ENCODE assay signal across 11 cellular contexts in genomic region chr22:30445438-30445936, GRCh38. TPM values are rescaled to one million over a fixed set of nuclear protein-coding genes. Genes with fewer than 3 reads are reported as not detected.
DNase-seq lines count a peak whose midpoint lies in the region; ATAC-seq and TF ChIP-seq lines count a peak whose summit lies in the region.
"Had no signal": no experiment of that assay in that cellular context is flagged by ENCODE, and none has a peak within 500 bp of the region (broad histone marks: within the 10 kb centered on the region; RNA-seq: fewer than 3 reads in every experiment).

No MANE protein-coding gene starts in this region.

- ATAC-seq in IMR-90 (ENCODE audit: low read depth) (peak; percentile 50), right lobe of liver (peak in 3 of 4 donors; percentile 39 to 67 (median 51)), foreskin keratinocyte (no peak), HG02885 (IDR thresholded peaks at IDR 0.05; ENCODE audit: poor library complexity, unreplicated experiment) (no peak)

- H3K4me1 ChIP-seq in IMR-90 (ENCODE audit: control insufficient read depth, insufficient read depth, low read length) (peaks cover 5% of the 10 kb centered on the region; the same call in 1 of the 2 replicates), right lobe of liver (peaks cover 0 to 12% (median 0%) of the 10 kb centered on the region in 4 donors), foreskin keratinocyte (peaks cover 7% of the 10 kb centered on the region)

- H3K27me3 ChIP-seq in IMR-90 (ENCODE audit: control insufficient read depth, insufficient read depth, low read length) (peaks cover 6% of the 10 kb centered on the region), right lobe of liver (no peaks in the 10 kb centered on the region), foreskin keratinocyte (no peaks in the 10 kb centered on the region), brain microvascular endothelial cell (replicated peaks) (no peaks in the 10 kb centered on the region)

- H3K79me1 ChIP-seq in IMR-90 (ENCODE audit: low read depth in 1 of 2, low read length in 2 of 2): no peaks in the 10 kb centered on the region

- no peak overlapping the region for H2AK5ac ChIP-seq in IMR-90 (ENCODE audit: low read depth, low read length)

- no TSS peak for BruUV-seq in IMR-90 (replicated peaks; lab: Mats Ljungman, UMichigan)

- intact Hi-C loops in IMR-90 (cut with micrococcal nuclease): loop anchor here (1.0 kb wide), 1 partner anchor 40 kb away; no protein-coding TSS in a partner anchor
- intact Hi-C loops in right lobe of liver (cut with DNase I): no loop called here

- POLR2A ChIA-PET in IMR-90 (lab: Charles Lee; ENCODE audit: unreplicated experiment): no interaction called here

- H3K27ac ChIP-seq in IMR-90 (ENCODE audit: insufficient read depth, low read length) (no peak overlapping the region), right lobe of liver (no peak overlapping the region), foreskin keratinocyte (no peak overlapping the region), brain microvascular endothelial cell (no peak overlapping the region)

- no peak overlapping the region for H3K56ac ChIP-seq in IMR-90 (ENCODE audit: extremely low read depth, insufficient read depth, low read length)

- dilution Hi-C loops in IMR-90 (cut with HindIII; ENCODE audit: low sequenced_read_pairs, unreplicated experiment): no loop called here

- H4K20me1 ChIP-seq in IMR-90 (ENCODE audit: insufficient read depth, low read length): no peaks in the 10 kb centered on the region

- H2BK120ac ChIP-seq in IMR-90 (ENCODE audit: low read depth, low read length): no peak overlapping the region

- no peak overlapping the region for H3K23ac ChIP-seq in IMR-90 (ENCODE audit: low read depth, low read length)

- in situ Hi-C loops in IMR-90 (cut with MboI; ENCODE audit: low sequenced_read_pairs) (no loop called here), brain microvascular endothelial cell (cut with HindIII; ENCODE audit: low pct_ligation_motif_present, low sequenced_read_pairs) (no loop called here)

- H2BK15ac ChIP-seq in IMR-90 (ENCODE audit: low read depth, low read length): no peak overlapping the region

- no peaks in the 10 kb centered on the region; the same call in 1 of the 2 replicates for H3K9me1 ChIP-seq in IMR-90 (ENCODE audit: insufficient read depth, low read length)

- H4K5ac ChIP-seq in IMR-90 (ENCODE audit: low read depth, low read length): no peak overlapping the region

- TF ChIP-seq CTCF in AG10803 (conservative IDR thresholded peaks at IDR 0.05; ENCODE audit: low read length) (no peak), IMR-90 (conservative IDR thresholded peaks at IDR 0.05; ENCODE audit: low read depth, low read length) (no peak), right lobe of liver (IDR thresholded peaks at IDR 0.05) (no peak), foreskin keratinocyte (conservative IDR thresholded peaks at IDR 0.05) (no peak), brain microvascular endothelial cell (IDR thresholded peaks at IDR 0.05; ENCODE audit: low read depth, low read length, missing control alignments) (no peak)

- H2BK20ac ChIP-seq in IMR-90 (ENCODE audit: low read depth, low read length): no peak overlapping the region

- DNase-seq in AG10803 (ENCODE audit: low read depth) (peak; percentile 20), IMR-90 (peak; percentile 39), amniotic epithelial cell (ENCODE audit: low read depth) (peak; percentile 80), right lobe of liver (no peak), foreskin keratinocyte (no peak), brain microvascular endothelial cell (no peak), NCI-H1694 treated with DMSO at 0.1 percent for 48 hours (lab: John Stamatoyannopoulos, UW) (no peak)
- DNase-seq: left ventricle myocardium superior had no signal

- H4K8ac ChIP-seq in IMR-90 (ENCODE audit: low read depth in 2 of 2, low read length in 2 of 2): no peak overlapping the region

- no peak overlapping the region for H2BK5ac ChIP-seq in IMR-90 (ENCODE audit: low read depth, low read length, poor library complexity, severe bottlenecking)

- WGBS in IMR-90 (ENCODE audit: extremely low coverage in 2 of 2, insufficient read length in 1 of 2), 2 experiments: no CpG with 5 or more reads among the region's 5 CpGs
- WGBS in right lobe of liver (ENCODE audit: insufficient coverage, low coverage, low lambda C conversion rate, missing lambda C conversion rate): 34% methylated on average over 5 of the region's 5 CpGs

- no peak overlapping the region for H3K14ac ChIP-seq in IMR-90 (replicated peaks; ENCODE audit: low read depth, low read length)

- H3K4me3 ChIP-seq in AG10803 (ENCODE audit: low read length) (no peak overlapping the region), IMR-90 (ENCODE audit: insufficient read depth, low read depth, low read length) (no peak overlapping the region), right lobe of liver (no peak overlapping the region), brain microvascular endothelial cell (ENCODE audit: low read depth, low read length) (no peak overlapping the region)

- H3K4ac ChIP-seq in IMR-90 (ENCODE audit: low read depth, low read length): no peak overlapping the region

- H3K36me3 ChIP-seq in IMR-90 (ENCODE audit: control insufficient read depth, insufficient read depth, low read length) (no peaks in the 10 kb centered on the region), right lobe of liver (no peaks in the 10 kb centered on the region), brain microvascular endothelial cell (replicated peaks) (no peaks in the 10 kb centered on the region)

- no peak overlapping the region for H3K4me2 ChIP-seq in IMR-90 (ENCODE audit: low read depth, low read length)

- CTCF ChIA-PET in IMR-90 (lab: Yijun Ruan, JAX): interaction anchor here (0.5 to 1.4 kb wide), 4 partner anchors 37 to 110 kb away, joined by 3 read pairs; no protein-coding TSS in a partner anchor

- H2AFZ ChIP-seq in IMR-90 (replicated peaks; ENCODE audit: low read length, poor library complexity): peak overlapping the region; percentile 15

- no peak overlapping the region for H3K9ac ChIP-seq in IMR-90 (ENCODE audit: low read depth, low read length)

- no peak overlapping the region for H3K18ac ChIP-seq in IMR-90 (ENCODE audit: low read depth, low read length)

- H4K91ac ChIP-seq in IMR-90 (ENCODE audit: insufficient read depth, low read depth, low read length): no peak overlapping the region

- no peak for TF ChIP-seq POLR2A in IMR-90 (IDR thresholded peaks at IDR 0.05; ENCODE audit: low read depth, low read length)
- no peak for TF ChIP-seq POLR2A in right lobe of liver (IDR thresholded peaks at IDR 0.05)

- no peaks in the 10 kb centered on the region for H3K9me3 ChIP-seq in IMR-90 (ENCODE audit: control insufficient read depth, insufficient read depth, low read length)
- no peaks in the 10 kb centered on the region for H3K9me3 ChIP-seq in right lobe of liver

- no peak for TF ChIP-seq RAD21 in IMR-90 (IDR thresholded peaks at IDR 0.05; ENCODE audit: low read length)

- no peak overlapping the region for H2AK9ac ChIP-seq in IMR-90 (replicated peaks; ENCODE audit: low read depth, low read length, poor library complexity)

TF ChIP-seq in IMR-90, 13 proteins besides CTCF, POLR2A, EP300 and RAD21:
- TF ChIP-seq MAZ (IDR thresholded peaks at IDR 0.05; ENCODE audit: borderline replicate concordance, low read depth, low read length): no peak
- TF ChIP-seq FOS (IDR thresholded peaks at IDR 0.05; ENCODE audit: low read depth, low read length): peak; percentile 28; the same call in 1 of the 2 replicates

RNA-seq across cellular contexts. Expression of gene MTFP1, which starts 19.9 kb away (rescaled TPM):
- 5.6 and 7.3 TPM in 2 replicates for total RNA-seq in IMR-90 (2012; rRNA removed)
- polyA plus RNA-seq in IMR-90 (2012; rRNA removed): 7.7 and 8.1 TPM in 2 replicates
- polyA plus RNA-seq in IMR-90 (2012; cell fraction: cytosol; rRNA removed): 26.6 and 29.1 TPM in 2 replicates
- polyA plus RNA-seq in IMR-90 (2012; cell fraction: nucleus; rRNA removed; ENCODE audit: low replicate concordance): 10.3 and 20.5 TPM in 2 replicates
- 10 to 100 TPM in 3 of 6 experiments, 1 to 10 TPM in 3; 4.2 to 30.1 (median 9.1) TPM for total RNA-seq in right lobe of liver
- total RNA-seq in foreskin keratinocyte: 50.7 and 66.0 TPM in 2 replicates
- 74.0 and 90.2 TPM in 2 replicates for polyA plus RNA-seq in foreskin keratinocyte

RNA-seq across cellular contexts. Expression of gene SEC14L3, which starts 26.3 kb away (rescaled TPM):
- total RNA-seq in IMR-90 (2012; rRNA removed) (not detected in 2 replicates), right lobe of liver (1 to 10 TPM in 1 of 6 experiments, under 1 TPM in 3, not detected in 2; 0.31 to 1.1 (median 0.55) TPM), foreskin keratinocyte (not detected in 2 replicates)
- polyA plus RNA-seq in IMR-90 (2012; rRNA removed) (not detected in 2 replicates), foreskin keratinocyte (not detected in 2 replicates)
- polyA plus RNA-seq in IMR-90 (2012; cell fraction: cytosol; rRNA removed): not detected in 2 replicates
- polyA plus RNA-seq in IMR-90 (2012; cell fraction: nucleus; rRNA removed; ENCODE audit: low replicate concordance): not detected in 2 replicates
- total RNA-seq: dermis blood vessel endothelial cell, left ventricle myocardium superior, urinary bladder had no signal
- polyA plus RNA-seq: urinary bladder had no signal

RNA-seq across cellular contexts. Expression of gene SEC14L2, which starts 48.7 kb away (rescaled TPM):
- total RNA-seq in IMR-90 (2012; rRNA removed) (37.8 and 54.8 TPM in 2 replicates), right lobe of liver (100 to 1,000 TPM in 3 of 6 experiments, 10 to 100 TPM in 3; 42.7 to 240 (median 101) TPM), foreskin keratinocyte (31.7 and 43.0 TPM in 2 replicates)
- polyA plus RNA-seq in IMR-90 (2012; rRNA removed) (24.0 and 38.7 TPM in 2 replicates), foreskin keratinocyte (28.3 and 35.2 TPM in 2 replicates)
- 10.1 and 20.7 TPM in 2 replicates for polyA plus RNA-seq in IMR-90 (2012; cell fraction: cytosol; rRNA removed)
- polyA plus RNA-seq in IMR-90 (2012; cell fraction: nucleus; rRNA removed; ENCODE audit: low replicate concordance): 57.9 and 59.4 TPM in 2 replicates

RNA-seq across cellular contexts. Expression of gene RNF215, which starts 58.3 kb away (rescaled TPM):
- total RNA-seq in IMR-90 (2012; rRNA removed) (13.6 and 15.8 TPM in 2 replicates), right lobe of liver (10 to 100 TPM in 1 of 6 experiments, 1 to 10 TPM in 5; 6.2 to 10.0 (median 7.4) TPM), foreskin keratinocyte (9.2 and 12.0 TPM in 2 replicates)
- polyA plus RNA-seq in IMR-90 (2012; rRNA removed) (21.4 and 21.9 TPM in 2 replicates), foreskin keratinocyte (8.2 and 9.4 TPM in 2 replicates)
- polyA plus RNA-seq in IMR-90 (2012; cell fraction: cytosol; rRNA removed): 12.5 and 16.5 TPM in 2 replicates
- polyA plus RNA-seq in IMR-90 (2012; cell fraction: nucleus; rRNA removed; ENCODE audit: low replicate concordance): 74.1 and 148 TPM in 2 replicates

Comparison
In these comparisons a context has a peak if more than half of its experiments do, and no peak if none do; other contexts are left out.
1. DNase-seq: peak in AG10803 (single experiment), IMR-90 (single experiment) and amniotic epithelial cell (single experiment); none in right lobe of liver (0 of 3), foreskin keratinocyte (0 of 2), brain microvascular endothelial cell (single experiment) and NCI-H1694 treated with DMSO at 0.1 percent for 48 hours (single experiment).
2. ATAC-seq: peak in IMR-90 (single experiment) and right lobe of liver (3 of 4); none in foreskin keratinocyte (single experiment) and HG02885 (single experiment).